In genomic region chr14:105020815-105021655, GRCh38 we compare ENCODE assay signal across 1 cellular context.
TF ChIP-seq lines count a peak whose summit lies in the region.

Gene CDCA4 (minus strand): TSS chr14:105021083. CDS start chr14:105011929, 9,154 bp downstream.

TF ChIP-seq in HepG2, 621 proteins besides CTCF, POLR2A, EP300 and RAD21 (continued from another document and continues in another):
- TF ChIP-seq ATF6 (CRISPR knock-in tag; conservative IDR thresholded peaks at IDR 0.05) (no peak), SP1 (IDR thresholded peaks at IDR 0.05) (no peak), SP1 (CRISPR knock-in tag; IDR thresholded peaks at IDR 0.05) (peak; percentile 87), ZBTB46 (CRISPR knock-in tag; IDR thresholded peaks at IDR 0.05; ENCODE audit: borderline replicate concordance) (no peak), RXRB (CRISPR knock-in tag; IDR thresholded peaks at IDR 0.05; ENCODE audit: borderline replicate concordance) (no peak), CAMTA2 (CRISPR knock-in tag; IDR thresholded peaks at IDR 0.05; ENCODE audit: borderline replicate concordance) (no peak), ZNF17 (CRISPR knock-in tag; IDR thresholded peaks at IDR 0.05) (no peak), MEF2D (CRISPR knock-in tag; IDR thresholded peaks at IDR 0.05) (no peak), BORCS8-MEF2B (CRISPR knock-in tag; IDR thresholded peaks at IDR 0.05) (peak; percentile 50; the same call in 1 of the 2 replicates), ZNF121 (CRISPR knock-in tag; IDR thresholded peaks at IDR 0.05) (no peak), ZNF761 (CRISPR knock-in tag; conservative IDR thresholded peaks at IDR 0.05) (no peak; the same call in 1 of the 2 replicates), TCF7L2 (IDR thresholded peaks at IDR 0.05; ENCODE audit: low read depth, low read length) (no peak), EHMT2 (IDR thresholded peaks at IDR 0.05; ENCODE audit: borderline replicate concordance, low read depth, low read length) (no peak), REPIN1 (CRISPR knock-in tag; IDR thresholded peaks at IDR 0.05; ENCODE audit: borderline replicate concordance, low read depth) (peak; percentile 7; the same call in 1 of the 2 replicates), FOXA1 (IDR thresholded peaks at IDR 0.05) (no peak), FOXA1 (CRISPR knock-in tag; IDR thresholded peaks at IDR 0.05) (no peak), RNF219 (CRISPR knock-in tag; IDR thresholded peaks at IDR 0.05) (no peak), BRF2 (CRISPR knock-in tag; IDR thresholded peaks at IDR 0.05) (0 out of 2 replicates have a peak, but pooled peaks have one; percentile 74), SSRP1 (CRISPR knock-in tag; IDR thresholded peaks at IDR 0.05) (no peak), ATRX (CRISPR knock-in tag; IDR thresholded peaks at IDR 0.05; ENCODE audit: borderline replicate concordance) (no peak), ZNF12 (CRISPR knock-in tag; IDR thresholded peaks at IDR 0.05) (no peak), HMGXB4 (CRISPR knock-in tag; IDR thresholded peaks at IDR 0.05; ENCODE audit: borderline replicate concordance in 1 of 2, low read depth in 1 of 2) (no peak; a peak in 1 of 4 replicates), SAP130 (CRISPR knock-in tag; IDR thresholded peaks at IDR 0.05; ENCODE audit: low read depth) (peak; percentile 85), NFAT5 (CRISPR knock-in tag; IDR thresholded peaks at IDR 0.05) (no peak), ZNF713 (CRISPR knock-in tag; IDR thresholded peaks at IDR 0.05) (0 out of 2 replicates have a peak, but pooled peaks have one; percentile 17), GTF3A (CRISPR knock-in tag; conservative IDR thresholded peaks at IDR 0.05) (no peak), ATF7-NPFF (CRISPR knock-in tag; IDR thresholded peaks at IDR 0.05; ENCODE audit: low read depth) (peak; percentile 85; the same call in 1 of the 2 replicates), E2F5 (CRISPR knock-in tag; conservative IDR thresholded peaks at IDR 0.05) (peak; percentile 93), ZNF333 (CRISPR knock-in tag; IDR thresholded peaks at IDR 0.05; ENCODE audit: borderline replicate concordance) (no peak), ETV6 (CRISPR knock-in tag; conservative IDR thresholded peaks at IDR 0.05) (no peak), AHR (CRISPR knock-in tag; IDR thresholded peaks at IDR 0.05) (no peak; the same call in 1 of the 2 replicates), ZNF784 (CRISPR knock-in tag; IDR thresholded peaks at IDR 0.05; ENCODE audit: borderline replicate concordance) (no peak), RFX3 (CRISPR knock-in tag; IDR thresholded peaks at IDR 0.05) (no peak), ZNF563 (CRISPR knock-in tag; IDR thresholded peaks at IDR 0.05) (peak; percentile 59), IKZF4 (CRISPR knock-in tag; IDR thresholded peaks at IDR 0.05; ENCODE audit: borderline replicate concordance, low read depth, not compliant biosample characterization) (no peak), ZNF142 (CRISPR knock-in tag; IDR thresholded peaks at IDR 0.05) (peak; percentile 53; the same call in 1 of the 2 replicates), ZNF264 (CRISPR knock-in tag; IDR thresholded peaks at IDR 0.05) (no peak)
